ENCODE assay signal across 21 cellular contexts in genomic region chr21:46390603-46391545, GRCh38.
DNase-seq lines count a peak whose midpoint lies in the region; ATAC-seq, FAIRE-seq and TF ChIP-seq lines count a peak whose summit lies in the region.
"Had no signal": no experiment of that assay in that cellular context is flagged by ENCODE, and none has a peak within 500 bp of the region (broad histone marks: within the 10 kb centered on the region; RNA-seq: fewer than 3 reads in every experiment).

No MANE protein-coding gene starts in this region.

- no peak overlapping the region for H3K4ac ChIP-seq in neuronal stem cell (ENCODE audit: low read length)

- no peak overlapping the region for H2BK12ac ChIP-seq in neuronal stem cell (ENCODE audit: low read length)

- no peaks in the 10 kb centered on the region for H3K27me3 Mint-ChIP-seq in activated naive CD8-positive, alpha-beta T cell
- H3K27me3 Mint-ChIP-seq in activated naive CD8-positive, alpha-beta T cell treated with anti-CD3 and anti-CD28 coated beads, Interleukin-2, amount 50 U/mL, for 24 hours, result no peaks in the 10 kb centered on the region
- no peaks in the 10 kb centered on the region for H3K27me3 Mint-ChIP-seq in stimulated activated naive B cell treated with anti-CD40 and anti-IgM and Interleukin-4, amounts not matched to agents 10 μg/mL and 1 μg/mL and 100 μg/mL, for 72 hours
- H3K27me3 Mint-ChIP-seq: CD4-positive, alpha-beta T cell had no signal

- H3K23ac ChIP-seq in neuronal stem cell (ENCODE audit: low read depth, low read length, poor library complexity), result peak overlapping the region; percentile 59

- no peaks in the 10 kb centered on the region for H3K9me1 ChIP-seq in K562 (ENCODE audit: control insufficient read depth, insufficient read depth, low read length)

- H3K4me2 ChIP-seq in K562 (ENCODE audit: insufficient read depth, low read length) (no peak overlapping the region), neuronal stem cell (ENCODE audit: insufficient read depth, low read length, poor library complexity, severe bottlenecking) (no peak overlapping the region)

- TF ChIP-seq EP300 in K562 (IDR thresholded peaks at IDR 0.05; ENCODE audit: low read length), result no peak

- no peak for ATAC-seq in activated naive CD8-positive, alpha-beta T cell treated with anti-CD3 and anti-CD28 coated beads, Interleukin-2, amount 50 U/mL, for 24 hours
- ATAC-seq in K562 (no peak), HG03521 (IDR thresholded peaks at IDR 0.05; ENCODE audit: unreplicated experiment) (no peak)
- ATAC-seq in stimulated activated naive B cell treated with anti-CD40 and anti-IgM and Interleukin-4, amounts not matched to agents 10 μg/mL and 1 μg/mL and 100 μg/mL, for 72 hours (replicated peaks), result no peak

- no peaks in the 10 kb centered on the region for H4K20me1 ChIP-seq in K562 (replicated peaks; ENCODE audit: control insufficient read depth, insufficient read depth, low read length)

- H3K4me1 ChIP-seq in K562 (replicated peaks in 1 of 2; ENCODE audit: control insufficient read depth in 2 of 2, insufficient read depth in 2 of 2, low read length in 2 of 2), result peaks cover 5 to 36% of the 10 kb centered on the region in 2 experiments; a peak in 4 of 5 replicates
- peaks cover 0 to 3% of the 10 kb centered on the region in 2 donors for H3K4me1 ChIP-seq in neuronal stem cell (ENCODE audit: control insufficient read depth in 2 of 2, insufficient read depth in 1 of 2, low read depth in 1 of 2, low read length in 2 of 2)

- no peak for TF ChIP-seq POLR2A in K562 (conservative IDR thresholded peaks at IDR 0.05)

- FAIRE-seq in K562 (lab: Jason Lieb, UNC), result no peak
- FAIRE-seq in frontal cortex (lab: Jason Lieb, UNC), result no peak

- no peak overlapping the region for H3K4me3 Mint-ChIP-seq in activated naive CD8-positive, alpha-beta T cell
- H3K4me3 Mint-ChIP-seq in activated naive CD8-positive, alpha-beta T cell treated with anti-CD3 and anti-CD28 coated beads, Interleukin-2, amount 50 U/mL, for 24 hours, result no peak overlapping the region
- H3K4me3 Mint-ChIP-seq in stimulated activated naive B cell treated with anti-CD40 and anti-IgM and Interleukin-4, amounts not matched to agents 10 μg/mL and 1 μg/mL and 100 μg/mL, for 72 hours, result no peak overlapping the region
- H3K4me3 Mint-ChIP-seq: CD4-positive, alpha-beta T cell had no signal

- no peak overlapping the region for H4K91ac ChIP-seq in neuronal stem cell (ENCODE audit: low read depth, low read length, poor library complexity)

- no peak for TF ChIP-seq RAD21 in K562 (CRISPR knock-in tag; conservative IDR thresholded peaks at IDR 0.05 in 1 of 2, IDR thresholded peaks at IDR 0.05 in 1 of 2)

- no peak overlapping the region for H4K8ac ChIP-seq in neuronal stem cell (ENCODE audit: low read depth, low read length)

- peak overlapping the region; percentile 25 for H3K18ac ChIP-seq in neuronal stem cell (ENCODE audit: low read length)

- no peak overlapping the region for H3K27ac ChIP-seq in K562 (ENCODE audit: extremely low read depth, low read depth, low read length)
- H3K27ac ChIP-seq in neuronal stem cell (replicated peaks; ENCODE audit: low read length), result no peak overlapping the region
- H3K27ac ChIP-seq: SJCRH30 had no signal

- TF ChIP-seq CTCF in K562 (IDR thresholded peaks at IDR 0.05 in 2 of 3, conservative IDR thresholded peaks at IDR 0.05 in 1 of 3; ENCODE audit: insufficient read depth in 2 of 3, low read depth in 1 of 3, low read length in 3 of 3), result no peak

- no peak overlapping the region for H3K14ac ChIP-seq in neuronal stem cell (ENCODE audit: low read length)

- H3K4me1 Mint-ChIP-seq in activated naive CD8-positive, alpha-beta T cell (ENCODE audit: low read depth), result no peaks in the 10 kb centered on the region
- H3K4me1 Mint-ChIP-seq in activated naive CD8-positive, alpha-beta T cell treated with anti-CD3 and anti-CD28 coated beads, Interleukin-2, amount 50 U/mL, for 24 hours, result no peaks in the 10 kb centered on the region
- no peaks in the 10 kb centered on the region for H3K4me1 Mint-ChIP-seq in stimulated activated naive B cell treated with anti-CD40 and anti-IgM and Interleukin-4, amounts not matched to agents 10 μg/mL and 1 μg/mL and 100 μg/mL, for 72 hours

- peak overlapping the region; percentile 32 for H2BK5ac ChIP-seq in neuronal stem cell (ENCODE audit: low read length)

- no peak overlapping the region for H2BK15ac ChIP-seq in neuronal stem cell (ENCODE audit: low read length)

- H3K9me3 ChIP-seq in K562 (replicated peaks; ENCODE audit: control insufficient read depth, insufficient read depth, low read depth, low read length) (no peaks in the 10 kb centered on the region), neuronal stem cell (replicated peaks in 1 of 2; ENCODE audit: control insufficient read depth in 2 of 2, insufficient read depth in 1 of 2, low read depth in 1 of 2, low read length in 2 of 2) (no peaks in the 10 kb centered on the region)
- H3K9me3 ChIP-seq: BE2C, SJCRH30 had no signal

- H3K79me1 ChIP-seq in neuronal stem cell (ENCODE audit: low read depth, low read length), result peaks cover 9% of the 10 kb centered on the region

- H3K27ac Mint-ChIP-seq in activated naive CD8-positive, alpha-beta T cell, result peak overlapping the region; percentile 16
- no peak overlapping the region for H3K27ac Mint-ChIP-seq in activated naive CD8-positive, alpha-beta T cell treated with anti-CD3 and anti-CD28 coated beads, Interleukin-2, amount 50 U/mL, for 24 hours
- H3K27ac Mint-ChIP-seq in stimulated activated naive B cell treated with anti-CD40 and anti-IgM and Interleukin-4, amounts not matched to agents 10 μg/mL and 1 μg/mL and 100 μg/mL, for 72 hours, result peak overlapping the region; percentile 5
- H3K27ac Mint-ChIP-seq: CD4-positive, alpha-beta T cell had no signal

- H3K27me3 ChIP-seq in K562 (ENCODE audit: control insufficient read depth in 2 of 2, insufficient read depth in 2 of 2, low read length in 2 of 2), result no peaks in the 10 kb centered on the region
- H3K27me3 ChIP-seq in neuronal stem cell (ENCODE audit: control insufficient read depth in 3 of 3, insufficient read depth in 3 of 3, low read depth in 1 of 3, low read length in 3 of 3), result no peaks in the 10 kb centered on the region
- H3K27me3 ChIP-seq: BE2C, SJCRH30 had no signal

- H2AK5ac ChIP-seq in neuronal stem cell (ENCODE audit: low read depth, low read length), result no peak overlapping the region

- H3K9ac ChIP-seq in K562 (ENCODE audit: insufficient read depth in 1 of 2, low read depth in 2 of 2, low read length in 2 of 2) (peak overlapping the region in 1 of 2 experiments; percentile 30; a peak in 1 of 4 replicates), neuronal stem cell (ENCODE audit: low read depth, low read length, poor library complexity) (peak overlapping the region; percentile 7)

- 86% methylated on average over 23 of the region's 29 CpGs for WGBS in K562 (ENCODE audit: insufficient coverage, low coverage, missing lambda C conversion rate)
- WGBS in neuronal stem cell (ENCODE audit: extremely low coverage in 2 of 2, insufficient read length in 2 of 2, insufficient replicate concordance in 1 of 2), 2 donors, result no CpG with 5 or more reads among the region's 29 CpGs

- no peaks in the 10 kb centered on the region for H3K36me3 Mint-ChIP-seq in activated naive CD8-positive, alpha-beta T cell
- H3K36me3 Mint-ChIP-seq in activated naive CD8-positive, alpha-beta T cell treated with anti-CD3 and anti-CD28 coated beads, Interleukin-2, amount 50 U/mL, for 24 hours (ENCODE audit: low read depth), result peaks cover 13% of the 10 kb centered on the region
- H3K36me3 Mint-ChIP-seq in stimulated activated naive B cell treated with anti-CD40 and anti-IgM and Interleukin-4, amounts not matched to agents 10 μg/mL and 1 μg/mL and 100 μg/mL, for 72 hours, result peaks cover 41 to 65% of the 10 kb centered on the region in 2 donors

- H3K36me3 ChIP-seq in K562 (ENCODE audit: control insufficient read depth, insufficient read depth, low read length) (peaks cover 70% of the 10 kb centered on the region; the same call in 2 of the 3 replicates), neuronal stem cell (replicated peaks in 1 of 2; ENCODE audit: control insufficient read depth in 2 of 2, insufficient read depth in 2 of 2, low read length in 2 of 2) (peaks cover 29 to 75% of the 10 kb centered on the region in 2 donors)

- DNase-seq in activated naive CD8-positive, alpha-beta T cell treated with anti-CD3 and anti-CD28 coated beads, Interleukin-2, amount 50 U/mL, for 24 hours, result no peak
- no peak for DNase-seq in K562 (ENCODE audit: extremely low read depth in 1 of 4, low spot score in 3 of 4)
- DNase-seq in neuronal stem cell (ENCODE audit: low spot score), result no peak
- no peak for DNase-seq in stimulated activated naive B cell treated with anti-CD40 and anti-IgM and Interleukin-4, amounts not matched to agents 10 μg/mL and 1 μg/mL and 100 μg/mL, for 72 hours
- DNase-seq in frontal cortex (ENCODE audit: low spot score in 2 of 2), result no peak
- DNase-seq in OCI-M1 (lab: John Stamatoyannopoulos, UW), result no peak
- DNase-seq: 8988T; BE2C; Calu3; CD4-positive, alpha-beta T cell; DMS53; KBM-7; NCI-H1048; NCI-H1436 treated with DMSO at 0.1 percent for 48 hours; NCI-H2029 treated with DMSO at 0.1 percent for 48 hours; NCI-H2171 treated with DMSO at 0.1 percent for 48 hours; NCI-H446 treated with DMSO at 0.1 percent for 48 hours; NK-92 treated with Interleukin-12 subunit alpha and Interleukin-12 subunit beta, amount 100 ng/mL, for 24 hours; SJCRH30 had no signal

- CTCF ChIA-PET in K562 (lab: Yijun Ruan, JAX; ENCODE audit: low intra/inter-chr PET ratio), result no interaction called here

- H3K9me3 Mint-ChIP-seq in activated naive CD8-positive, alpha-beta T cell (ENCODE audit: low read depth), result no peaks in the 10 kb centered on the region
- H3K9me3 Mint-ChIP-seq in activated naive CD8-positive, alpha-beta T cell treated with anti-CD3 and anti-CD28 coated beads, Interleukin-2, amount 50 U/mL, for 24 hours, result no peaks in the 10 kb centered on the region
- no peaks in the 10 kb centered on the region for H3K9me3 Mint-ChIP-seq in stimulated activated naive B cell treated with anti-CD40 and anti-IgM and Interleukin-4, amounts not matched to agents 10 μg/mL and 1 μg/mL and 100 μg/mL, for 72 hours
- H3K9me3 Mint-ChIP-seq: CD4-positive, alpha-beta T cell had no signal

- BruUV-seq in K562 (replicated peaks; lab: Mats Ljungman, UMichigan), result no TSS peak

- no peak overlapping the region for H2AFZ ChIP-seq in K562 (ENCODE audit: low read depth, low read length)
- H2AFZ ChIP-seq in neuronal stem cell (ENCODE audit: low read length), result no peak overlapping the region

- H3K4me3 ChIP-seq in K562, result no peak overlapping the region
- H3K4me3 ChIP-seq in neuronal stem cell (ENCODE audit: low read length in 2 of 2), result peak overlapping the region in 1 of 2 donors; percentile 27
- H3K4me3 ChIP-seq: SJCRH30 had no signal

- intact Hi-C loops in K562 (cut with micrococcal nuclease), result no loop called here

- H2BK120ac ChIP-seq in neuronal stem cell (ENCODE audit: low read depth, low read length), result no peak overlapping the region

- no peaks in the 10 kb centered on the region for H3K79me2 ChIP-seq in K562 (ENCODE audit: control insufficient read depth, insufficient read depth, low read length)

- in situ Hi-C loops in K562 (cut with MboI), result no loop called here

- POLR2A ChIA-PET in K562 (lab: Yijun Ruan, JAX), result interaction anchor here (1.1 to 2.2 kb wide), 3 partner anchors 9 to 14 kb away, joined by 3 to 6 read pairs (median 6); no protein-coding TSS in a partner anchor

TF ChIP-seq in K562, 482 proteins besides CTCF, POLR2A, EP300 and RAD21 (continues in another document):
- peak; percentile 38; the same call in 1 of the 2 replicates for TF ChIP-seq POLR2G (IDR thresholded peaks at IDR 0.05; ENCODE audit: low read depth, low read length)
